22 cellular contexts compared by ENCODE assay signal in genomic region chr12:74602881-74603523, GRCh38.
DNase-seq lines count a peak whose midpoint lies in the region; ATAC-seq and TF ChIP-seq lines count a peak whose summit lies in the region.
"Had no signal": no experiment of that assay in that cellular context is flagged by ENCODE, and none has a peak within 500 bp of the region (broad histone marks: within the 10 kb centered on the region; RNA-seq: fewer than 3 reads in every experiment).

No MANE protein-coding gene starts in this region.

- no peaks in the 10 kb centered on the region for H3K27me3 Mint-ChIP-seq in Calu3 (ENCODE audit: unreplicated experiment)
- H3K27me3 Mint-ChIP-seq in CD4-positive, alpha-beta T cell: no peaks in the 10 kb centered on the region
- H3K27me3 Mint-ChIP-seq: CD4-positive, alpha-beta memory T cell had no signal

- intact Hi-C loops in Calu3 (cut with micrococcal nuclease; ENCODE audit: unreplicated experiment): loop anchor here (5.0 kb wide), 2 partner anchors 66 to 201 kb away; partner anchors contain the start of gene ATXN7L3B
- intact Hi-C loops in CD4-positive, alpha-beta T cell (cut with DNase I, micrococcal nuclease): no loop called here

- no TSS peak for BruUV-seq in Calu3 (replicated peaks; lab: Mats Ljungman, UMichigan)

- no peaks in the 10 kb centered on the region for H3K9me3 ChIP-seq in CD4-positive, alpha-beta T cell (ENCODE audit: control insufficient read depth, low read length)
- H3K9me3 ChIP-seq: A549 had no signal

- H3K9me3 Mint-ChIP-seq in Calu3 (ENCODE audit: low read depth, unreplicated experiment): peaks cover 13% of the 10 kb centered on the region
- peaks cover 7% of the 10 kb centered on the region for H3K9me3 Mint-ChIP-seq in CD4-positive, alpha-beta T cell
- H3K9me3 Mint-ChIP-seq: T-helper 1 cell treated with Interleukin-12 subunit alpha and Interleukin-12 subunit beta and Interleukin-4 antibody, amounts not matched to agents 30 μg/mL and 1 μg/mL, for 36 hours had no signal

- H3K27me3 ChIP-seq in CD4-positive, alpha-beta T cell (ENCODE audit: control insufficient read depth, insufficient read depth, low read length): no peaks in the 10 kb centered on the region

- H3K27ac ChIP-seq in CD4-positive, alpha-beta T cell (ENCODE audit: low read depth, low read length): no peak overlapping the region
- H3K27ac ChIP-seq: A549, KMS-11, RWPE1 had no signal

- peaks cover 25% of the 10 kb centered on the region for H3K36me3 Mint-ChIP-seq in Calu3 (ENCODE audit: insufficient read depth, unreplicated experiment)
- H3K36me3 Mint-ChIP-seq in CD4-positive, alpha-beta T cell (ENCODE audit: low read depth): no peaks in the 10 kb centered on the region
- H3K36me3 Mint-ChIP-seq: CD4-positive, alpha-beta memory T cell had no signal

- no peak for ATAC-seq in CD4-positive, alpha-beta T cell (ENCODE audit: poor library complexity)
- no peak for ATAC-seq in GM21423 (IDR thresholded peaks at IDR 0.05; ENCODE audit: unreplicated experiment)
- ATAC-seq: A549, HepG2 had no signal

- TF ChIP-seq CTCF in Calu3 (IDR thresholded peaks at IDR 0.05; ENCODE audit: unreplicated experiment): no peak
- TF ChIP-seq CTCF in CD4-positive, alpha-beta T cell (IDR thresholded peaks at IDR 0.05): no peak

- DNase-seq in Calu3 (peak; percentile 31), HT1080 (ENCODE audit: low read depth) (peak; percentile 17), SK-MEL-5 (ENCODE audit: low read depth, low spot score) (peak; percentile 19), foreskin melanocyte (peak; percentile 64), HPDE6-E6E7 (ENCODE audit: extremely low spot score) (no peak), LoVo (ENCODE audit: low spot score) (no peak)
- DNase-seq in CD4-positive, alpha-beta T cell: no peak
- DNase-seq: CD4-positive, alpha-beta memory T cell; DMS79; H9; NCI-H1417 treated with DMSO at 0.1 percent for 48 hours; NCI-H1930; NCI-H2171; NCI-H446; NCI-H526 treated with DMSO at 0.1 percent for 48 hours; SIG-M5 had no signal

- CTCF ChIA-PET in Calu3 (lab: Charles Lee): interaction anchor here (0.6 to 1.0 kb wide), 4 partner anchors 94 to 809 kb away, joined by 3 to 4 read pairs (median 3); no protein-coding TSS in a partner anchor
- CTCF ChIA-PET in CD4-positive, alpha-beta T cell (lab: Charles Lee): no interaction called here

- peak overlapping the region; percentile 100 for H3K27ac Mint-ChIP-seq in Calu3 (ENCODE audit: unreplicated experiment)
- no peak overlapping the region for H3K27ac Mint-ChIP-seq in CD4-positive, alpha-beta T cell
- H3K27ac Mint-ChIP-seq: CD4-positive, alpha-beta memory T cell; H9; T-helper 1 cell treated with Interleukin-12 subunit alpha and Interleukin-12 subunit beta and Interleukin-4 antibody, amounts not matched to agents 30 μg/mL and 1 μg/mL, for 36 hours had no signal

- H3K4me3 Mint-ChIP-seq in Calu3 (ENCODE audit: low read depth, unreplicated experiment): peak overlapping the region; percentile 52
- no peak overlapping the region for H3K4me3 Mint-ChIP-seq in CD4-positive, alpha-beta T cell
- H3K4me3 Mint-ChIP-seq: CD4-positive, alpha-beta memory T cell; H9; T-helper 1 cell treated with Interleukin-12 subunit alpha and Interleukin-12 subunit beta and Interleukin-4 antibody, amounts not matched to agents 30 μg/mL and 1 μg/mL, for 36 hours had no signal

- peaks cover 50% of the 10 kb centered on the region for H3K4me1 Mint-ChIP-seq in Calu3 (ENCODE audit: low read depth, unreplicated experiment)
- no peaks in the 10 kb centered on the region for H3K4me1 Mint-ChIP-seq in CD4-positive, alpha-beta T cell (ENCODE audit: low read depth)
- H3K4me1 Mint-ChIP-seq: CD4-positive, alpha-beta memory T cell; H9 had no signal

- in situ Hi-C loops in SK-MEL-5 (cut with HindIII; ENCODE audit: low pct_unique_long_range_greater_than_20kb, low sequenced_read_pairs): no loop called here

- POLR2A ChIA-PET in CD4-positive, alpha-beta T cell (lab: Charles Lee): no interaction called here

Comparison
In these comparisons a context has a peak if more than half of its experiments do, and no peak if none do; other contexts are left out.
1. DNase-seq: peak in Calu3 (single experiment), HT1080 (single experiment), SK-MEL-5 (single experiment) and foreskin melanocyte (single experiment); none in HPDE6-E6E7 (single experiment), CD4-positive, alpha-beta T cell (0 of 10) and LoVo (single experiment).